In the genomic region with DNA sequence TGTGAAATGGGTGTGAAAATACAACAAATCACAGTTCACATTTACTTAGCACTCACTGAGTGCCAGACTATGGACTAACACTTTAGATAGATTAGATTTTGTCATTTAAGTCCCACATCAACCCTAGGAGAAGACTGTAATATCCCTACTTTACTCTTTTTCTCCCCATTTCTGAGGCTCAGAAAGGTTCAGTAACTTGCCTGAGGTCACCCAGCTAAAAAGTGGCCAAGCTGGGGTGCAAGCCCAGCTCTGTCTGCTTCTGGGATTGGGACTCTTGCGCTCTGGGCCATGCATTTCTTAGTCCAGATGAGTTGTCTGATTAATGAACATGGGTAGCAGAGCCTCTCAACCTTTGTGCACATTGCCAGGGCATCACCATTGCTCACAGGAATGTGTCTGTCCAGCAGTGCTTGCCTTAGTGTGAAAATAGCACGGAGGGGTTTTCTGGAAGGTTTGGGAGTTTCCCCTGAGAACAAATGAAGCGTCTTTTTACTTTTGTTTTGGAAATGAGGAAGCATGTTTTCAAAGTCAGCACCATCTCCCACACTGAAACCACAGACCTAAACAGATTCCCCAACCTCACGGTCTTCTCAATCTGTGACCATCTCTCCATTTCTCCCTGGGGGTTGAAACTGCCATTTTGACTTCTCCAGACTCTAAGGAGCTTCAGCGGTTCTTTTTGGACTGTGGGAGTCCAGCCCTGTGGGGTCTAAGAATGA, we compare ENCODE assay signal across 9 cellular contexts. TPM values are rescaled to one million over a fixed set of nuclear protein-coding genes. Genes with fewer than 3 reads are reported as not detected.
A peak's percentile ranks its signal among the peaks of the same experiment; 100 is the strongest.
DNase-seq lines count a peak whose midpoint lies in the region; ATAC-seq, FAIRE-seq and TF ChIP-seq lines count a peak whose summit lies in the region.
"Had no signal": no experiment of that assay in that cellular context is flagged by ENCODE, and none has a peak within 500 bp of the region (broad histone marks: within the 10 kb centered on the region; RNA-seq: fewer than 3 reads in every experiment).

No MANE protein-coding gene starts in this region.

- TF ChIP-seq CTCF in left lung (IDR thresholded peaks at IDR 0.05), result no peak

- H3K27ac ChIP-seq in left lung, result peak overlapping the region; percentile 50 to 70

- H3K4me1 ChIP-seq in left lung, result peaks cover 15 to 30% of the 10 kb centered on the region in 2 donors

- H3K27me3 ChIP-seq in left lung, result no peaks in the 10 kb centered on the region
- H3K27me3 ChIP-seq: gastrocnemius medialis had no signal

- H3K4me3 ChIP-seq in left lung, result no peak overlapping the region
- H3K4me3 ChIP-seq: gastrocnemius medialis had no signal

- H3K9me3 ChIP-seq in left lung, result no peaks in the 10 kb centered on the region
- H3K9me3 ChIP-seq: gastrocnemius medialis had no signal

- ATAC-seq in GM18873 (IDR thresholded peaks at IDR 0.05; ENCODE audit: low FRiP score, unreplicated experiment) (peak; percentile 67), HG02840 (IDR thresholded peaks at IDR 0.05; ENCODE audit: low FRiP score, unreplicated experiment) (peak; percentile 72), left lung (peak; percentile 52)

- DNase-seq in SKM-1 treated with dmso at 0.1 percent for 144 hours (lab: John Stamatoyannopoulos, UW; ENCODE audit: unreplicated experiment), result peak; percentile 71
- no peak for DNase-seq in left lung
- no peak for DNase-seq in H54 (ENCODE audit: insufficient read length, low spot score)
- DNase-seq in NCI-H2171 (lab: John Stamatoyannopoulos, UW), result no peak
- no peak for DNase-seq in SK-N-DZ (ENCODE audit: low spot score)
- DNase-seq in cerebellum (ENCODE audit: low spot score), result no peak
- DNase-seq: gastrocnemius medialis had no signal

- no peak for FAIRE-seq in H54 (lab: Jason Lieb, UNC)

- no peak for TF ChIP-seq POLR2A in H54 (IDR thresholded peaks at IDR 0.05; ENCODE audit: low read depth, low read length)

- intact Hi-C loops in left lung (cut with DNase I), result no loop called here

- H3K36me3 ChIP-seq in left lung, result peaks cover 0 to 10% of the 10 kb centered on the region in 2 donors
- H3K36me3 ChIP-seq: gastrocnemius medialis had no signal

RNA-seq across cellular contexts. Expression of a gene that starts 31.9 kb away (rescaled TPM):
- total RNA-seq in left lung (100 to 1,000 TPM in 1 of 2 donors, 10 to 100 TPM in 1; 75.7 to 122 TPM), cerebellum (46.0 TPM)
- polyA plus RNA-seq in SK-N-DZ (2014; cell fraction: cytosol; rRNA removed), result 47.9 and 51.4 TPM in 2 replicates
- polyA plus RNA-seq in SK-N-DZ (2014; cell fraction: nucleus; rRNA removed), result 28.9 and 30.8 TPM in 2 replicates
